In the genomic region with DNA sequence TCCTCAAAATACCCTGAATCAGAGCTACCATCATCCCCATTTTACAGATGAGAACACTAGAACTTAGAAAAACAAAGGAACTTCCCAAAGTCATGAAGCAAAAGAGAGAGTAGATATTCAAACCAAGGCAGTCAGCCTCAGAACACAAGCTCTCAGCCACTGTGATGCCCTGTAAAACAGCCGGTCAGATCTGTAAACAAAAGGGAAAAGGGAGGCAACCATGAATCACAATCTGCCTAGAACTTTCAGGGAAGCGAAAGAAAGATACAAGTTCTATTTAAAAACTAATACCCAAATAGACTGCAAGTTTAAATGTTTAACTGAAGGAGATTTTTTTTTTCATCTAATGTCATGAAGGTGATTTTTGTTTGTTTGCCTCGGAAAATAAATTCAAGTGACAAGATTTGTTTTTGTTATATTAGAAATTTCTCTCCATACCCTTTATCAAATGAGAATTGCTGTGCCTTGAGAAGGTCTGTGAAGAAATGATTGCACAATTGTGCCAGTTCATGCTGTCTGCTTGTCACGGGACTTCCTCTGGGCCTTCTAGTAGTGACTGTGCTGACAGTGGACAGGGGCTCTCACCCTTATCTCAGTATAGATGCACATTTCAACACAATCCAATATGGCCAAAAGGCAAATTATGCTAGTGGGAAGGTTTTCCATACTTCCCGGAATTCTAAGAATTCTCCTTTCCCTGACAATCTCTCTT, we compare ENCODE assay signal across 20 cellular contexts. TPM values are rescaled to one million over a fixed set of nuclear protein-coding genes. Genes with fewer than 3 reads are reported as not detected.
DNase-seq lines count a peak whose midpoint lies in the region; ATAC-seq and TF ChIP-seq lines count a peak whose summit lies in the region.
"Had no signal": no experiment of that assay in that cellular context is flagged by ENCODE, and none has a peak within 500 bp of the region (broad histone marks: within the 10 kb centered on the region; RNA-seq: fewer than 3 reads in every experiment).

No MANE protein-coding gene starts in this region.

- no peak overlapping the region for H3K27ac Mint-ChIP-seq in mesothelial cell of epicardium
- H3K27ac Mint-ChIP-seq: activated CD4-positive, alpha-beta T cell treated with anti-CD3 and anti-CD28 coated beads for 36 hours; activated naive CD8-positive, alpha-beta T cell treated with anti-CD3 and anti-CD28 coated beads for 36 hours had no signal

- H3K4me3 Mint-ChIP-seq in mesothelial cell of epicardium = no peak overlapping the region
- H3K4me3 Mint-ChIP-seq: activated CD4-positive, alpha-beta T cell treated with anti-CD3 and anti-CD28 coated beads for 36 hours; activated naive CD8-positive, alpha-beta T cell treated with anti-CD3 and anti-CD28 coated beads for 36 hours; neural crest cell had no signal

- peaks cover 3% of the 10 kb centered on the region for H3K9me3 Mint-ChIP-seq in mesothelial cell of epicardium
- H3K9me3 Mint-ChIP-seq: activated naive CD8-positive, alpha-beta T cell treated with anti-CD3 and anti-CD28 coated beads for 36 hours had no signal

- peak overlapping the region; percentile 41 for H3K27ac ChIP-seq in lower lobe of right lung
- H3K27ac ChIP-seq: Peyer's patch had no signal

- ATAC-seq in lower lobe of right lung = peak; percentile 74 to 86
- ATAC-seq: activated CD4-positive, alpha-beta T cell treated with anti-CD3 and anti-CD28 coated beads for 36 hours had no signal

- TF ChIP-seq CTCF in cardiac fibroblast (IDR thresholded peaks at IDR 0.05; ENCODE audit: low read depth, low read length) = no peak
- TF ChIP-seq CTCF in lower lobe of right lung (IDR thresholded peaks at IDR 0.05) = no peak
- TF ChIP-seq CTCF in mesothelial cell of epicardium (IDR thresholded peaks at IDR 0.05; ENCODE audit: unreplicated experiment) = no peak

- H3K4me3 ChIP-seq in cardiac fibroblast (replicated peaks in 1 of 2; ENCODE audit: low read depth in 2 of 2, low read length in 2 of 2) (no peak overlapping the region), lower lobe of right lung (no peak overlapping the region)
- H3K4me3 ChIP-seq: heart right ventricle, Peyer's patch, skin epidermis had no signal

- H3K4me1 Mint-ChIP-seq in mesothelial cell of epicardium = no peaks in the 10 kb centered on the region
- H3K4me1 Mint-ChIP-seq: neural crest cell had no signal

- H3K9me3 ChIP-seq in lower lobe of right lung = no peaks in the 10 kb centered on the region
- H3K9me3 ChIP-seq: heart right ventricle, Peyer's patch had no signal

- intact Hi-C loops in lower lobe of right lung (cut with DNase I) = no loop called here

- H3K27me3 Mint-ChIP-seq in mesothelial cell of epicardium (ENCODE audit: low read depth) = no peaks in the 10 kb centered on the region
- H3K27me3 Mint-ChIP-seq: activated CD4-positive, alpha-beta T cell treated with anti-CD3 and anti-CD28 coated beads for 36 hours; activated naive CD8-positive, alpha-beta T cell treated with anti-CD3 and anti-CD28 coated beads for 36 hours had no signal

- H3K36me3 Mint-ChIP-seq in mesothelial cell of epicardium = peaks cover 43% of the 10 kb centered on the region

- DNase-seq in AML-193 (lab: John Stamatoyannopoulos, UW) = peak; percentile 68 to 79
- DNase-seq in NOMO-1 (lab: John Stamatoyannopoulos, UW; ENCODE audit: unreplicated experiment in 2 of 2) = peak; percentile 76 to 92
- peak; percentile 39 to 40 for DNase-seq in cardiac fibroblast (ENCODE audit: low read depth in 2 of 2)
- no peak for DNase-seq in lower lobe of right lung
- DNase-seq in NCI-H510A treated with DMSO at 0.1 percent for 48 hours (lab: John Stamatoyannopoulos, UW) = no peak
- DNase-seq in mesothelial cell of epicardium (ENCODE audit: low spot score in 2 of 2, unreplicated experiment in 2 of 2) = no peak
- no peak for DNase-seq in 8988T
- DNase-seq in NCI-H187 treated with DMSO at 0.1 percent for 48 hours (lab: John Stamatoyannopoulos, UW) = no peak
- DNase-seq: activated CD4-positive, alpha-beta T cell treated with anti-CD3 and anti-CD28 coated beads for 36 hours; activated naive CD8-positive, alpha-beta T cell treated with anti-CD3 and anti-CD28 coated beads for 36 hours; activated T-cell treated with anti-CD3 and anti-CD28 coated beads, Interleukin-2, amount 50 U/mL, for 1 hour; Calu3; cerebellar nuclear complex; heart right ventricle; stimulated activated naive CD4-positive, alpha-beta T cell treated with Interleukin-2 at 50 U/mL for 16 hours; T-helper 1 cell had no signal

- peaks cover 6% of the 10 kb centered on the region for H3K4me1 ChIP-seq in lower lobe of right lung
- H3K4me1 ChIP-seq: Peyer's patch had no signal

- H3K36me3 ChIP-seq in lower lobe of right lung = peaks cover 49% of the 10 kb centered on the region

- H3K27me3 ChIP-seq in lower lobe of right lung (ENCODE audit: low read depth) = no peaks in the 10 kb centered on the region
- H3K27me3 ChIP-seq: heart right ventricle, Peyer's patch had no signal

RNA-seq across cellular contexts. Expression of gene SAA1, which starts 11.7 kb away (rescaled TPM):
- total RNA-seq in lower lobe of right lung (36.7 TPM), mesothelial cell of epicardium (not detected in 3 replicates)
- total RNA-seq: activated CD4-positive, alpha-beta T cell treated with anti-CD3 and anti-CD28 coated beads for 36 hours; activated naive CD8-positive, alpha-beta T cell treated with anti-CD3 and anti-CD28 coated beads for 36 hours; NCI-H460; neural crest cell had no signal

RNA-seq across cellular contexts. Expression of gene SAA2, which starts 29.2 kb away (rescaled TPM):
- 24.7 TPM for total RNA-seq in lower lobe of right lung
- not detected in 3 replicates for total RNA-seq in mesothelial cell of epicardium
- total RNA-seq: activated CD4-positive, alpha-beta T cell treated with anti-CD3 and anti-CD28 coated beads for 36 hours; activated naive CD8-positive, alpha-beta T cell treated with anti-CD3 and anti-CD28 coated beads for 36 hours; NCI-H460; neural crest cell had no signal

RNA-seq across cellular contexts. Expression of gene SAA4, which starts 41.1 kb away (rescaled TPM):
- 0.62 TPM for total RNA-seq in lower lobe of right lung
- total RNA-seq in mesothelial cell of epicardium = not detected in 3 replicates
- total RNA-seq: activated CD4-positive, alpha-beta T cell treated with anti-CD3 and anti-CD28 coated beads for 36 hours; activated naive CD8-positive, alpha-beta T cell treated with anti-CD3 and anti-CD28 coated beads for 36 hours; heart right ventricle; NCI-H460; neural crest cell; Peyer's patch had no signal

RNA-seq across cellular contexts. Expression of gene HPS5, which starts 44.2 kb away (rescaled TPM):
- total RNA-seq in lower lobe of right lung = 32.1 TPM
- total RNA-seq in mesothelial cell of epicardium = 19.6 to 21.5 TPM (median 21.4 TPM) in 3 replicates

RNA-seq across cellular contexts. Expression of gene GTF2H1, which starts 44.7 kb away (rescaled TPM):
- 38.3 TPM for total RNA-seq in lower lobe of right lung
- total RNA-seq in mesothelial cell of epicardium = 45.9 to 47.8 TPM (median 46.2 TPM) in 3 replicates

Comparison
In these comparisons a context has a peak if more than half of its experiments do, and no peak if none do; other contexts are left out.
1. DNase-seq: peak in AML-193 (2 of 2), NOMO-1 (2 of 2) and cardiac fibroblast (2 of 2); none in lower lobe of right lung (single experiment), NCI-H510A treated with DMSO at 0.1 percent for 48 hours (single experiment), mesothelial cell of epicardium (0 of 2), 8988T (single experiment) and NCI-H187 treated with DMSO at 0.1 percent for 48 hours (single experiment).
2. RNA of gene SAA1, which starts 11.7 kb away (total RNA-seq): 36.7 TPM in lower lobe of right lung (single experiment); not detected in mesothelial cell of epicardium; every median in the first group is over 10 times any median in the second.
3. RNA of gene SAA2, which starts 29.2 kb away (total RNA-seq): 24.7 TPM in lower lobe of right lung (single experiment); not detected in mesothelial cell of epicardium; every median in the first group is over 10 times any median in the second.